Comparison of ENCODE assay signal across 8 cellular contexts in the genomic region with DNA sequence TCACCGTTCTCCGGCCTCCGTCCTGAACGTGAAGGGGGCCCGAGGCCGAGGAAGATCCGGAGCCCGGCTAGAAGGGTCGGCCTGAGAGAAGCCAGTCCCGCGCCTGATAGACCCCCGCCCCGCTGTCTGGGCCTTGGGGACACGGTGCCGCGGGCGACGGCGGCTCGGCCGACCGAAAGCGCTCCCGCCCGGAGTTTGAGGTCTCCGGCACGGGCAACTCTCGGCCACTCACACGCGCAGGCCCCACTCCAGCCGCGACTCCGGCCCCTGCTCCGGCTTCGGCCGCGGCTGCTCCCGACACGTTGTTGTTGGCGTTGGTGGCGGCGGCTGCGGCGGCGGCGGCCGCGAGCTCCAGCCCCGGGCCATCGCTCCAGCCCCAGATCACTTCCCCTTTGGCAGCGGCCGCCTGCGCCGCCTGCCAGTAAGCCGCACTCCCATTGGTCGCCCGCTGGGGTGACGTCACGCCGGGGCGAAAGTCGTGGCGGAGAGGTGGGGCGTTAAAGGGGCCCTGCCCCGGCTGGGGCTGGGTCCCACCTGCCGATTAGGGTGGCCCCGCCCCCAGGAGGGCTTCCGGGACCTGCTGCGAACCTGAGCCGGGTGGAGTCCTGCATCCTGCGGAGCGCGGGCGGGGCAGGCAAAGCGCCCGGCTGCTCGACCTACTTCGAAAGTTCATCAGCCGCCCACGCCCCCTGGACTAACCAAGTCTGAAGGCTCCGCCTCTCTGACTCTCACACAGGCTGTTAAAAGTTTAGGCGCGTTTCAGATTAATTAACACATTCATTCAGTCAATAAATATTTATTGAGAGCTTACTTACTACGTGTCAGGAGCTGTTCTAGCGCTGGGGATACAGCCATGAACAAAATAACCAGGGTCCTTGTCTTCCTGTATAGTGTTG. TPM values are rescaled to one million over a fixed set of nuclear protein-coding genes. Genes with fewer than 3 reads are reported as not detected.
DNase-seq lines count a peak whose midpoint lies in the region; ATAC-seq and TF ChIP-seq lines count a peak whose summit lies in the region.

Gene EFCAB14 (minus strand): TSS at position 388 of the 896 bp plus-strand sequence. CDS start 1,027 bp downstream, outside the sequence.

- H3K9me3 ChIP-seq in right lobe of liver: no peaks in the 10 kb centered on the region

- DNase-seq in CD1c-positive myeloid dendritic cell (ENCODE audit: extremely low spot score) (peak; percentile 97), NCI-H82 treated with DMSO at 0.1 percent for 48 hours (lab: John Stamatoyannopoulos, UW; ENCODE audit: unreplicated experiment) (peak; percentile 92), dorsolateral prefrontal cortex (peak; percentile 88 to 98 (median 92)), right lobe of liver (peak; percentile 98 to 99 (median 98))
- peak; percentile 100 for DNase-seq in activated CD4-positive, alpha-beta memory T cell treated with anti-CD3 and anti-CD28 coated beads, Interleukin-2, amount 10 ng/mL, durations not matched to agents 7 days and 5 days
- peak; percentile 98 to 99 for DNase-seq in stimulated activated CD4-positive, alpha-beta T cell treated with anti-CD3 and anti-CD28 coated beads, Interleukin-4, amount 100 ng/mL, for 4 hours

- TF ChIP-seq POLR2A in right lobe of liver (IDR thresholded peaks at IDR 0.05): peak; percentile 78

- H3K27me3 Mint-ChIP-seq in activated CD4-positive, alpha-beta memory T cell treated with anti-CD3 and anti-CD28 coated beads, Interleukin-2, amount 10 ng/mL, durations not matched to agents 7 days and 5 days: no peaks in the 10 kb centered on the region

- peak within 1 kb of the TSS; percentile 74 to 100 (median 99) for H3K4me3 ChIP-seq in dorsolateral prefrontal cortex
- H3K4me3 ChIP-seq in right lobe of liver: peak within 1 kb of the TSS; percentile 72 to 98 (median 92)

- no peaks in the 10 kb centered on the region for H3K9me3 Mint-ChIP-seq in activated CD4-positive, alpha-beta memory T cell treated with anti-CD3 and anti-CD28 coated beads, Interleukin-2, amount 10 ng/mL, durations not matched to agents 7 days and 5 days

- peaks cover 47% of the 10 kb centered on the region for H3K4me1 Mint-ChIP-seq in activated CD4-positive, alpha-beta memory T cell treated with anti-CD3 and anti-CD28 coated beads, Interleukin-2, amount 10 ng/mL, durations not matched to agents 7 days and 5 days

- intact Hi-C loops in dorsolateral prefrontal cortex (cut with DNase I) (loop anchor here (2.0 to 5.0 kb wide), 4 partner anchors 50 to 272 kb away; partner anchors contain the start of genes ATPAF1 (in 2 of the 2) and MOB3C (in 1 of the 2)), right lobe of liver (cut with DNase I) (no loop called here)

- H3K4me1 ChIP-seq in right lobe of liver: peaks cover 0 to 19% (median 3%) of the 10 kb centered on the region in 4 donors

- CTCF ChIA-PET in activated CD4-positive, alpha-beta memory T cell treated with anti-CD3 and anti-CD28 coated beads, Interleukin-2, amount 10 ng/mL, durations not matched to agents 7 days and 5 days (lab: Charles Lee): interaction anchor here (1.0 to 3.3 kb wide), 5 partner anchors 115 to 197 kb away, joined by 3 to 15 read pairs (median 4); partner anchors contain the start of gene MKNK1

- TF ChIP-seq CTCF in dorsolateral prefrontal cortex (IDR thresholded peaks at IDR 0.05 in 54 of 56, conservative IDR thresholded peaks at IDR 0.05 in 2 of 56; ENCODE audit: low read depth in 1 of 56, partially characterized antibody in 56 of 56) (peak in 31 of 56 donors; percentile 6 to 58 (median 26)), right lobe of liver (IDR thresholded peaks at IDR 0.05) (no peak)

- under 1% methylated on average over 25 of the region's 85 CpGs for WGBS in right lobe of liver (ENCODE audit: insufficient coverage, low coverage, low lambda C conversion rate, missing lambda C conversion rate)

- peak; percentile 96 for ATAC-seq in GM19438 (IDR thresholded peaks at IDR 0.05; ENCODE audit: low read depth, unreplicated experiment)
- peak; percentile 79 for ATAC-seq in HG03575 (IDR thresholded peaks at IDR 0.05; ENCODE audit: extremely low read depth, insufficient number of reproducible peaks, low FRiP score, unreplicated experiment)
- peak; percentile 99 for ATAC-seq in right lobe of liver

- H3K27me3 ChIP-seq in dorsolateral prefrontal cortex: no peaks in the 10 kb centered on the region
- H3K27me3 ChIP-seq in right lobe of liver: no peaks in the 10 kb centered on the region

- H3K4me3 Mint-ChIP-seq in activated CD4-positive, alpha-beta memory T cell treated with anti-CD3 and anti-CD28 coated beads, Interleukin-2, amount 10 ng/mL, durations not matched to agents 7 days and 5 days: peak within 1 kb of the TSS; percentile 94

- H3K27ac Mint-ChIP-seq in activated CD4-positive, alpha-beta memory T cell treated with anti-CD3 and anti-CD28 coated beads, Interleukin-2, amount 10 ng/mL, durations not matched to agents 7 days and 5 days: peak within 1 kb of the TSS; percentile 88

- H3K27ac ChIP-seq in dorsolateral prefrontal cortex (peak within 1 kb of the TSS; percentile 3 to 92 (median 75)), right lobe of liver (peak within 1 kb of the TSS; percentile 61 to 74 (median 64))

- POLR2A ChIA-PET in activated CD4-positive, alpha-beta memory T cell treated with anti-CD3 and anti-CD28 coated beads, Interleukin-2, amount 10 ng/mL, durations not matched to agents 7 days and 5 days (lab: Charles Lee): interaction anchor here (0.7 to 2.8 kb wide), 12 partner anchors 10 to 186 kb away, joined by 3 to 20 read pairs (median 6); partner anchors contain the start of genes ATPAF1, MKNK1 and MOB3C

- peaks cover 0 to 22% (median 2%) of the 10 kb centered on the region in 4 donors for H3K36me3 ChIP-seq in right lobe of liver

- peaks cover 39% of the 10 kb centered on the region for H3K36me3 Mint-ChIP-seq in activated CD4-positive, alpha-beta memory T cell treated with anti-CD3 and anti-CD28 coated beads, Interleukin-2, amount 10 ng/mL, durations not matched to agents 7 days and 5 days (ENCODE audit: low read depth)

RNA-seq across cellular contexts. Expression of gene EFCAB14, which starts in this region (rescaled TPM):
- total RNA-seq in activated CD4-positive, alpha-beta memory T cell treated with anti-CD3 and anti-CD28 coated beads, Interleukin-2, amount 10 ng/mL, durations not matched to agents 7 days and 5 days: 10 to 100 TPM; 96.1 to 96.9 TPM
- total RNA-seq in dorsolateral prefrontal cortex (100 to 1,000 TPM in 14 of 120 experiments, 10 to 100 TPM in 106; 50.4 to 120 (median 78.0) TPM), right lobe of liver (10 to 100 TPM; 41.5 to 56.9 (median 43.5) TPM)

Comparison
In these comparisons a context has a peak if more than half of its experiments do, and no peak if none do; other contexts are left out.
1. Peak in every context shown above with its lines: DNase-seq, ATAC-seq, H3K4me3 ChIP-seq and H3K27ac ChIP-seq.
2. CTCF ChIP-seq: peak in dorsolateral prefrontal cortex (31 of 56); none in right lobe of liver (0 of 4).
3. intact Hi-C loops: an anchor here in dorsolateral prefrontal cortex (2.0 to 5.0 kb wide); none called in right lobe of liver.